In the genomic region with DNA sequence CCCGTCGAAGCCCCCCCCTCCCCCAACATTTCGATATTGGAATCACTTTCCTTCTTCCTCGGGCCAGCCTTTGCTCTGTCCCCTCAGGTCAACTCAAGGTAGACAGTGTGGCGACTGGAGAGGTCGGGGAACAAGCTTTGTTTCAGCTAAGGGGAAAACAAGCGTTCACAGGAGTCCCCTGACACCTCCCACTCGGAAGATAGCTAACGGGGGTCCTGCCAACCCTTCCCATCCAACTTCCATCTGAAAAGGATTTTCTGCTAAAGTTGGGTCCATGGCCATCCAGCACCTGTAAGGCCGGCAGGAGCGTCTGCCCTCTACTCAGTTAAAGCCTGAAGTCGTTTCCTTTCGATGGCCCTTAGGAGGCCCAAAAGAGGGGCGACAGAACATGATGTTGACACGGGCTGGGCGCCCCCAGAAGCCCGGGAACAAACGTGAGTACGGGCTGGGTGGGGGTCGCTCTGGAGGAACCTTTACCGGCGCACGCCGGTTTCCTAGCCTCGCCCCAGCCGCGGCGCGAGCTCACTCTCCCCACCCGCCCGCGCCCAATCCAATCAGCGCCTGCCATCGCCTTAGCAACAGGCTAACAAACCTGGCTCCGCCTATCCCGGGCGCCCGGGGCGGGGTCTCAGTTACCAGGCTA, we compare ENCODE assay signal across 8 cellular contexts. TPM values are rescaled to one million over a fixed set of nuclear protein-coding genes. Genes with fewer than 3 reads are reported as not detected.
DNase-seq lines count a peak whose midpoint lies in the region; ATAC-seq and TF ChIP-seq lines count a peak whose summit lies in the region.

No MANE protein-coding gene starts in this region.

- H3K4me3 ChIP-seq in GM06990 (replicated peaks; ENCODE audit: low read depth, low read length) = peak overlapping the region; percentile 97
- H3K4me3 ChIP-seq in thoracic aorta = peak overlapping the region; percentile 73

- H3K27me3 ChIP-seq in GM06990 (replicated peaks; ENCODE audit: control insufficient read depth, insufficient read depth, low read length) = no peaks in the 10 kb centered on the region
- no peaks in the 10 kb centered on the region for H3K27me3 ChIP-seq in thoracic aorta (replicated peaks; ENCODE audit: insufficient read depth)

- H3K9me3 ChIP-seq in thoracic aorta = no peaks in the 10 kb centered on the region

- H3K27ac ChIP-seq in thoracic aorta = peak overlapping the region; percentile 90 to 92

- intact Hi-C loops in head of caudate nucleus (cut with DNase I) = loop anchor here (2.0 kb wide), 1 partner anchor 100 kb away; no protein-coding TSS in a partner anchor

- H3K4me1 ChIP-seq in thoracic aorta (ENCODE audit: control insufficient read depth in 1 of 2, low read depth in 2 of 2) = peaks cover 25 to 40% of the 10 kb centered on the region in 2 donors

- peak overlapping the region; percentile 98 for H3K27ac Mint-ChIP-seq in activated naive CD8-positive, alpha-beta T cell
- H3K27ac Mint-ChIP-seq in osteocyte (ENCODE audit: unreplicated experiment) = peak overlapping the region; percentile 98

- no peaks in the 10 kb centered on the region for H3K36me3 ChIP-seq in GM06990 (ENCODE audit: control insufficient read depth, insufficient read depth, low read length)
- no peaks in the 10 kb centered on the region for H3K36me3 ChIP-seq in thoracic aorta

- H3K4me3 Mint-ChIP-seq in activated naive CD8-positive, alpha-beta T cell = peak overlapping the region; percentile 100
- peak overlapping the region; percentile 92 for H3K4me3 Mint-ChIP-seq in osteocyte (ENCODE audit: unreplicated experiment)

- peaks cover 6% of the 10 kb centered on the region for H3K36me3 Mint-ChIP-seq in activated naive CD8-positive, alpha-beta T cell
- peaks cover 22% of the 10 kb centered on the region for H3K36me3 Mint-ChIP-seq in osteocyte (ENCODE audit: unreplicated experiment)

- no peaks in the 10 kb centered on the region for H3K27me3 Mint-ChIP-seq in activated naive CD8-positive, alpha-beta T cell
- H3K27me3 Mint-ChIP-seq in osteocyte (ENCODE audit: unreplicated experiment) = no peaks in the 10 kb centered on the region

- TF ChIP-seq CTCF in GM06990 (IDR thresholded peaks at IDR 0.05; ENCODE audit: insufficient read depth, low read length, poor library complexity, severe bottlenecking) (no peak), osteocyte (IDR thresholded peaks at IDR 0.05) (no peak), thoracic aorta (IDR thresholded peaks at IDR 0.05) (no peak)

- no peaks in the 10 kb centered on the region for H3K9me3 Mint-ChIP-seq in activated naive CD8-positive, alpha-beta T cell (ENCODE audit: low read depth)
- no peaks in the 10 kb centered on the region for H3K9me3 Mint-ChIP-seq in osteocyte (ENCODE audit: unreplicated experiment)

- ATAC-seq in HG02610 (IDR thresholded peaks at IDR 0.05; ENCODE audit: unreplicated experiment) (peak; percentile 58), SK-N-SH treated with all-trans-retinoic acid at 6 μM for 48 hours (peak; percentile 81), thoracic aorta (ENCODE audit: insufficient number of reproducible peaks, low FRiP score, low read depth) (peak; percentile 69)

- DNase-seq in GM06990 (ENCODE audit: extremely low read depth, insufficient read length) = peak; percentile 94
- DNase-seq in NCI-H1048 (lab: John Stamatoyannopoulos, UW) = peak; percentile 90
- peak; percentile 97 to 100 (median 99) for DNase-seq in head of caudate nucleus
- peak; percentile 99 for DNase-seq in osteocyte (ENCODE audit: extremely low spot score, unreplicated experiment)
- peak; percentile 96 for DNase-seq in thoracic aorta (ENCODE audit: low spot score)

- peaks cover 45% of the 10 kb centered on the region for H3K4me1 Mint-ChIP-seq in activated naive CD8-positive, alpha-beta T cell (ENCODE audit: low read depth)
- peaks cover 32% of the 10 kb centered on the region for H3K4me1 Mint-ChIP-seq in osteocyte (ENCODE audit: unreplicated experiment)

TF ChIP-seq in SK-N-SH treated with all-trans-retinoic acid at 6 μM for 48 hours, 23 proteins besides CTCF, POLR2A, EP300 and RAD21 (continues in another document):
- no peak; the same call in 1 of the 2 replicates for TF ChIP-seq ZNF70 (CRISPR knock-in tag; IDR thresholded peaks at IDR 0.05)
- TF ChIP-seq BACH2 (CRISPR knock-in tag; IDR thresholded peaks at IDR 0.05; ENCODE audit: borderline replicate concordance) = no peak
- TF ChIP-seq GLIS3 (CRISPR knock-in tag; IDR thresholded peaks at IDR 0.05) = no peak
- no peak for TF ChIP-seq ZNF8 (CRISPR knock-in tag; IDR thresholded peaks at IDR 0.05)
- no peak for TF ChIP-seq ISL1 (CRISPR knock-in tag; IDR thresholded peaks at IDR 0.05)
- TF ChIP-seq TOX (CRISPR knock-in tag; IDR thresholded peaks at IDR 0.05; ENCODE audit: borderline replicate concordance) = peak; percentile 56; the same call in 1 of the 2 replicates
- 0 out of 2 replicates have a peak, but pooled peaks have one; percentile 30 for TF ChIP-seq CREB5 (CRISPR knock-in tag; IDR thresholded peaks at IDR 0.05; ENCODE audit: low read depth)
- no peak for TF ChIP-seq CSDC2 (CRISPR knock-in tag; IDR thresholded peaks at IDR 0.05)
- peak; percentile 75; the same call in 1 of the 2 replicates for TF ChIP-seq ESRRG (CRISPR knock-in tag; IDR thresholded peaks at IDR 0.05)
- peak; percentile 80 for TF ChIP-seq RARB (CRISPR knock-in tag; IDR thresholded peaks at IDR 0.05)
- TF ChIP-seq TCF4 (CRISPR knock-in tag; IDR thresholded peaks at IDR 0.05; ENCODE audit: borderline replicate concordance) = 0 out of 2 replicates have a peak, but pooled peaks have one; percentile 11
- TF ChIP-seq ZNF565 (CRISPR knock-in tag; conservative IDR thresholded peaks at IDR 0.05; ENCODE audit: low read depth) = no peak
- TF ChIP-seq ZFP30 (CRISPR knock-in tag; IDR thresholded peaks at IDR 0.05) = no peak
- TF ChIP-seq CSRNP3 (CRISPR knock-in tag; IDR thresholded peaks at IDR 0.05) = no peak
- no peak for TF ChIP-seq POU6F1 (CRISPR knock-in tag; IDR thresholded peaks at IDR 0.05; ENCODE audit: borderline replicate concordance, low read depth)
- TF ChIP-seq, protein P1, sequence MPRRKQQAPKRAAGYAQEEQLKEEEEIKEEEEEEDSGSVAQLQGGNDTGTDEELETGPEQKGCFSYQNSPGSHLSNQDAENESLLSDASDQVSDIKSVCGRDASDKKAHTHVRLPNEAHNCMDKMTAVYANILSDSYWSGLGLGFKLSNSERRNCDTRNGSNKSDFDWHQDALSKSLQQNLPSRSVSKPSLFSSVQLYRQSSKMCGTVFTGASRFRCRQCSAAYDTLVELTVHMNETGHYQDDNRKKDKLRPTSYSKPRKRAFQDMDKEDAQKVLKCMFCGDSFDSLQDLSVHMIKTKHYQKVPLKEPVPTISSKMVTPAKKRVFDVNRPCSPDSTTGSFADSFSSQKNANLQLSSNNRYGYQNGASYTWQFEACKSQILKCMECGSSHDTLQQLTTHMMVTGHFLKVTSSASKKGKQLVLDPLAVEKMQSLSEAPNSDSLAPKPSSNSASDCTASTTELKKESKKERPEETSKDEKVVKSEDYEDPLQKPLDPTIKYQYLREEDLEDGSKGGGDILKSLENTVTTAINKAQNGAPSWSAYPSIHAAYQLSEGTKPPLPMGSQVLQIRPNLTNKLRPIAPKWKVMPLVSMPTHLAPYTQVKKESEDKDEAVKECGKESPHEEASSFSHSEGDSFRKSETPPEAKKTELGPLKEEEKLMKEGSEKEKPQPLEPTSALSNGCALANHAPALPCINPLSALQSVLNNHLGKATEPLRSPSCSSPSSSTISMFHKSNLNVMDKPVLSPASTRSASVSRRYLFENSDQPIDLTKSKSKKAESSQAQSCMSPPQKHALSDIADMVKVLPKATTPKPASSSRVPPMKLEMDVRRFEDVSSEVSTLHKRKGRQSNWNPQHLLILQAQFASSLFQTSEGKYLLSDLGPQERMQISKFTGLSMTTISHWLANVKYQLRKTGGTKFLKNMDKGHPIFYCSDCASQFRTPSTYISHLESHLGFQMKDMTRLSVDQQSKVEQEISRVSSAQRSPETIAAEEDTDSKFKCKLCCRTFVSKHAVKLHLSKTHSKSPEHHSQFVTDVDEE (CRISPR knock-in tag; IDR thresholded peaks at IDR 0.05) = no peak
- no peak for TF ChIP-seq ZFP3 (CRISPR knock-in tag; IDR thresholded peaks at IDR 0.05)

RNA-seq across cellular contexts. Expression of gene ARRDC3, which starts 2.5 kb away (rescaled TPM):
- total RNA-seq in osteocyte (57.7 and 90.8 TPM in 2 replicates), thoracic aorta (10 to 100 TPM; 46.6 to 83.8 TPM)

Comparison
In these comparisons a context has a peak if more than half of its experiments do, and no peak if none do; other contexts are left out.
1. Peak in every context shown above with its lines: DNase-seq, ATAC-seq, H3K4me3 ChIP-seq and H3K27ac ChIP-seq.